Comparison of ENCODE assay signal across 8 cellular contexts in genomic region chr11:73597956-73598718, GRCh38. TPM values are rescaled to one million over a fixed set of nuclear protein-coding genes. Genes with fewer than 3 reads are reported as not detected.
DNase-seq lines count a peak whose midpoint lies in the region; ATAC-seq, FAIRE-seq and TF ChIP-seq lines count a peak whose summit lies in the region.

Gene FAM168A (minus strand): TSS chr11:73598112. CDS start chr11:73468474, 129,638 bp downstream.

- no peaks in the 10 kb centered on the region for H3K9me3 ChIP-seq in small intestine (ENCODE audit: control insufficient read depth, low read depth)

- FAIRE-seq in bronchial epithelial cell (lab: Jason Lieb, UNC) (no peak), small intestine (lab: Jason Lieb, UNC) (no peak)

- 0 to 1% (median 0%) methylated on average over 40 to 64 of the region's 64 CpGs for WGBS in small intestine, 3 donors

- ATAC-seq in GM18907 (IDR thresholded peaks at IDR 0.05; ENCODE audit: unreplicated experiment) = peak; percentile 92
- peak; percentile 86 for ATAC-seq in HG03159 (IDR thresholded peaks at IDR 0.05; ENCODE audit: unreplicated experiment)

- no peak for TF ChIP-seq CTCF in WI38 (IDR thresholded peaks at IDR 0.05; ENCODE audit: low read depth, low read length)
- no peak for TF ChIP-seq CTCF in bronchial epithelial cell (IDR thresholded peaks at IDR 0.05; ENCODE audit: insufficient read depth, low read length, severe bottlenecking)

- H3K4me3 ChIP-seq in WI38 (ENCODE audit: low read depth, low read length) (peak within 1 kb of the TSS; percentile 78), bronchial epithelial cell (ENCODE audit: low read depth, low read length) (peak within 1 kb of the TSS; percentile 92), small intestine (ENCODE audit: low read depth in 1 of 2, low read length in 2 of 2) (peak within 1 kb of the TSS; percentile 92 to 93)

- H3K36me3 ChIP-seq in bronchial epithelial cell (ENCODE audit: control insufficient read depth, insufficient read depth, low read length) (no peaks in the 10 kb centered on the region), small intestine (ENCODE audit: control insufficient read depth in 2 of 2, insufficient read depth in 2 of 2, low read length in 2 of 2) (no peaks in the 10 kb centered on the region)

- DNase-seq in AG08396 (ENCODE audit: low spot score) (peak; percentile 97), NCI-H2227 treated with DMSO at 0.1 percent for 48 hours (lab: John Stamatoyannopoulos, UW) (peak; percentile 97), bronchial epithelial cell (ENCODE audit: low read depth) (peak; percentile 89), iPS-NIHi11 (ENCODE audit: low spot score) (peak; percentile 100), small intestine (peak; percentile 99)

- H3K27me3 ChIP-seq in bronchial epithelial cell (ENCODE audit: control insufficient read depth, insufficient read depth, low read length) = no peaks in the 10 kb centered on the region
- no peaks in the 10 kb centered on the region for H3K27me3 ChIP-seq in small intestine (ENCODE audit: control insufficient read depth in 2 of 2, insufficient read depth in 2 of 2, low read length in 2 of 2)

- peaks cover 7% of the 10 kb centered on the region in 2 donors for H3K4me1 ChIP-seq in small intestine (ENCODE audit: control insufficient read depth in 2 of 2, insufficient read depth in 1 of 2, low read depth in 1 of 2, low read length in 1 of 2)

- peak within 1 kb of the TSS; percentile 72 to 77 for H3K27ac ChIP-seq in small intestine (ENCODE audit: low read depth in 1 of 2, low read length in 1 of 2)

RNA-seq across cellular contexts. Expression of gene FAM168A, which starts in this region (rescaled TPM):
- total RNA-seq in bronchial epithelial cell = 4.7 and 5.8 TPM in 2 replicates
- 10 to 100 TPM in 1 of 3 donors, 1 to 10 TPM in 2; 5.4 to 14.3 (median 5.6) TPM for polyA plus RNA-seq in small intestine

Comparison
In these comparisons a context has a peak if more than half of its experiments do, and no peak if none do; other contexts are left out.
1. Peak in every context shown above with its lines: DNase-seq, ATAC-seq, H3K4me3 ChIP-seq and H3K27ac ChIP-seq.